7 cellular contexts compared by ENCODE assay signal in genomic region chr1:1959840-1960479, GRCh38. TPM values are rescaled to one million over a fixed set of nuclear protein-coding genes. Genes with fewer than 3 reads are reported as not detected.
DNase-seq lines count a peak whose midpoint lies in the region; ATAC-seq and TF ChIP-seq lines count a peak whose summit lies in the region.

No MANE protein-coding gene starts in this region.

- DNase-seq in GM10266 (ENCODE audit: extremely low spot score) (peak; percentile 86), NCI-H128 (lab: John Stamatoyannopoulos, UW; ENCODE audit: unreplicated experiment) (peak; percentile 63), UCSD-AML1 (lab: John Stamatoyannopoulos, UW; ENCODE audit: unreplicated experiment) (peak; percentile 83), body of pancreas (peak; percentile 84 to 88 (median 86))
- DNase-seq in stimulated activated CD4-positive, alpha-beta T cell treated with anti-CD3 and anti-CD28 coated beads, Interleukin-12 subunit alpha, Interleukin-12 subunit beta, amount 100 ng/mL, for 24 hours (ENCODE audit: low read depth in 2 of 2): peak; percentile 47 to 79

- TF ChIP-seq CTCF in GM10266 (IDR thresholded peaks at IDR 0.05; ENCODE audit: control insufficient read depth, insufficient read depth, low read depth, missing control alignments) (peak; percentile 70), body of pancreas (IDR thresholded peaks at IDR 0.05) (peak; percentile 61 to 85 (median 80))

- 5% methylated on average over 13 to 23 of the region's 23 CpGs for WGBS in body of pancreas, 2 donors

- peaks cover 0 to 1% of the 10 kb centered on the region in 2 donors for H3K27me3 ChIP-seq in body of pancreas
- no peaks in the 10 kb centered on the region for H3K27me3 ChIP-seq in iPS-15b (ENCODE audit: control insufficient read depth, insufficient read depth, low read length)

- H3K4me3 ChIP-seq in body of pancreas (no peak overlapping the region), iPS-15b (ENCODE audit: low read depth, low read length) (peak overlapping the region; percentile 45)

- intact Hi-C loops in body of pancreas (cut with DNase I): no loop called here

- no peak for TF ChIP-seq POLR2A in body of pancreas (IDR thresholded peaks at IDR 0.05)

- H3K4me1 ChIP-seq in body of pancreas (peaks cover 8% of the 10 kb centered on the region), iPS-15b (ENCODE audit: control insufficient read depth, insufficient read depth, low read length) (peaks cover 6% of the 10 kb centered on the region)

- H3K27ac ChIP-seq in body of pancreas: no peak overlapping the region

- H3K36me3 ChIP-seq in body of pancreas (replicated peaks in 1 of 2; ENCODE audit: insufficient read depth in 1 of 2, low read depth in 2 of 2): no peaks in the 10 kb centered on the region
- no peaks in the 10 kb centered on the region for H3K36me3 ChIP-seq in iPS-15b (ENCODE audit: control insufficient read depth, insufficient read depth, low read length)

- no peak overlapping the region for H3K9ac ChIP-seq in iPS-15b (ENCODE audit: low read depth, low read length)

- H3K9me3 ChIP-seq in body of pancreas (no peaks in the 10 kb centered on the region), iPS-15b (ENCODE audit: control insufficient read depth, insufficient read depth, low read length) (no peaks in the 10 kb centered on the region)

- ATAC-seq in body of pancreas (peak; percentile 82), HG02885 (IDR thresholded peaks at IDR 0.05; ENCODE audit: poor library complexity, unreplicated experiment) (no peak)

RNA-seq across cellular contexts. Expression of gene TMEM52, which starts 40.9 kb away (rescaled TPM):
- total RNA-seq in body of pancreas: 100 to 1,000 TPM in 1 of 2 donors, 10 to 100 TPM in 1; 65.6 to 107 TPM

RNA-seq across cellular contexts. Expression of gene CFAP74, which starts 43.6 kb away (rescaled TPM):
- under 1 TPM in 1 of 2 donors, not detected in 1; under 0.01 TPM for total RNA-seq in body of pancreas

RNA-seq across cellular contexts. Expression of gene CALML6, which starts 44.9 kb away (rescaled TPM):
- total RNA-seq in body of pancreas: 1 to 10 TPM; 1.0 to 4.3 TPM

RNA-seq across cellular contexts. Expression of gene GABRD, which starts 59.2 kb away (rescaled TPM):
- not detected for total RNA-seq in body of pancreas
